Comparison of ENCODE assay signal across 1 cellular context in genomic region chr15:74373056-74373650, GRCh38.
TF ChIP-seq lines count a peak whose summit lies in the region.

No MANE protein-coding gene starts in this region.

TF ChIP-seq in H1, 55 proteins besides CTCF, POLR2A, EP300 and RAD21:
- TF ChIP-seq USF2 (IDR thresholded peaks at IDR 0.05; ENCODE audit: low read length), result no peak
